ENCODE assay signal across 18 cellular contexts in the genomic region with DNA sequence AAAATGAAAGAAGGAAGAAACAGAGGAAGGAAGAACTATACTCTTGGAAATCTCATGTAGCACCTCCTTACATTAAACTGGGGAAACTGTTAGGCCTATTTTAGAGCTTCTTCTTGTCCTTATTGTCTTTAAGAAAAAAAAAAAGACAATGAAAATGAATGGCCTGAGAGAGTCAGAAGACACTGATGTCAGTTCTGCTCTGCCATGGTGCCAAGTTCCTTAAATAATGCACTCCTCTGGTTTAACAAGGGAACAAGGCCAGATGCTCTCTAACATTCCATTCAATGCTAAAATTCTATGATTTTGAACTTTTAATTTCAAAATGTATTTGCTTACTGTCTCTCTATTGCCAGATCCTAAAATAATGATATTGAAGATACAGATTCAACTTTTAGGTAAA. TPM values are rescaled to one million over a fixed set of nuclear protein-coding genes. Genes with fewer than 3 reads are reported as not detected.
A peak's percentile ranks its signal among the peaks of the same experiment; 100 is the strongest.
DNase-seq lines count a peak whose midpoint lies in the region; ATAC-seq and TF ChIP-seq lines count a peak whose summit lies in the region.
"Had no signal": no experiment of that assay in that cellular context is flagged by ENCODE, and none has a peak within 500 bp of the region (broad histone marks: within the 10 kb centered on the region; RNA-seq: fewer than 3 reads in every experiment).

No MANE protein-coding gene starts in this region.

- TF ChIP-seq CTCF in uterus (IDR thresholded peaks at IDR 0.05) (no peak), PC-3 (conservative IDR thresholded peaks at IDR 0.05; ENCODE audit: low read depth, low read length) (no peak)

- CTCF ChIA-PET in PC-3 (lab: Charles Lee) = no interaction called here

- H2AFZ ChIP-seq in PC-3 (ENCODE audit: low read length) = no peak overlapping the region

- H3K9ac ChIP-seq in PC-3 (ENCODE audit: low read length) = no peak overlapping the region

- H3K27ac ChIP-seq in uterus (peak overlapping the region; percentile 98 to 99), PC-3 (ENCODE audit: low read length) (no peak overlapping the region)

- no peaks in the 10 kb centered on the region for H3K27me3 Mint-ChIP-seq in activated naive CD4-positive, alpha-beta T cell treated with anti-CD3 and anti-CD28 coated beads, Interleukin-2, amount 50 U/mL, for 24 hours
- H3K27me3 Mint-ChIP-seq in T-helper 17 cell (no peaks in the 10 kb centered on the region), memory B cell (no peaks in the 10 kb centered on the region)
- H3K27me3 Mint-ChIP-seq: activated CD4-positive, alpha-beta T cell treated with anti-CD3 and anti-CD28 coated beads, Interleukin-2, amount 10 ng/mL, durations not matched to agents 7 days and 5 days had no signal

- no peaks in the 10 kb centered on the region for H3K9me2 ChIP-seq in PC-3 (replicated peaks; ENCODE audit: low read length)

- H3K4me3 ChIP-seq in uterus (no peak overlapping the region), PC-3 (ENCODE audit: low read length) (no peak overlapping the region)
- H3K4me3 ChIP-seq: GM23338 had no signal

- H3K4me1 ChIP-seq in uterus (peaks cover 0 to 11% of the 10 kb centered on the region in 2 donors), PC-3 (ENCODE audit: insufficient read depth, low read length) (peaks cover 41% of the 10 kb centered on the region)

- H3K27ac Mint-ChIP-seq in activated naive CD4-positive, alpha-beta T cell treated with anti-CD3 and anti-CD28 coated beads, Interleukin-2, amount 50 U/mL, for 24 hours = peak overlapping the region; percentile 92
- peak overlapping the region; percentile 95 for H3K27ac Mint-ChIP-seq in T-helper 17 cell
- H3K27ac Mint-ChIP-seq in memory B cell = peak overlapping the region; percentile 0
- H3K27ac Mint-ChIP-seq: activated CD4-positive, alpha-beta T cell treated with anti-CD3 and anti-CD28 coated beads, Interleukin-2, amount 10 ng/mL, durations not matched to agents 7 days and 5 days; GM23338 had no signal

- ATAC-seq in T-helper 17 cell (no peak), memory B cell (ENCODE audit: low read depth) (no peak), PC-3 (no peak), GM18873 (IDR thresholded peaks at IDR 0.05; ENCODE audit: low FRiP score, unreplicated experiment) (no peak)
- ATAC-seq: GM23338 had no signal

- POLR2A ChIA-PET in PC-3 (lab: Charles Lee; ENCODE audit: unreplicated experiment) = no interaction called here

- H3F3A ChIP-seq in PC-3 (ENCODE audit: low read length, unreplicated experiment) = no peaks in the 10 kb centered on the region

- no TSS peak for BruUV-seq in PC-3 (replicated peaks; lab: Mats Ljungman, UMichigan)

- H3K79me2 ChIP-seq in PC-3 (ENCODE audit: low read length) = peaks cover 22% of the 10 kb centered on the region

- no peaks in the 10 kb centered on the region for H4K20me1 ChIP-seq in PC-3 (ENCODE audit: low read length)

- H3K4me1 Mint-ChIP-seq in activated naive CD4-positive, alpha-beta T cell treated with anti-CD3 and anti-CD28 coated beads, Interleukin-2, amount 50 U/mL, for 24 hours = peaks cover 74% of the 10 kb centered on the region
- H3K4me1 Mint-ChIP-seq in T-helper 17 cell = peaks cover 51% of the 10 kb centered on the region
- H3K4me1 Mint-ChIP-seq in memory B cell = peaks cover 27% of the 10 kb centered on the region

- H3K36me3 ChIP-seq in uterus (no peaks in the 10 kb centered on the region), PC-3 (ENCODE audit: low read depth, low read length) (no peaks in the 10 kb centered on the region)

- no peak overlapping the region for H3K4me2 ChIP-seq in PC-3 (ENCODE audit: low read length)
- H3K4me2 ChIP-seq: GM23338 had no signal

- no peaks in the 10 kb centered on the region for H3K9me3 Mint-ChIP-seq in activated naive CD4-positive, alpha-beta T cell treated with anti-CD3 and anti-CD28 coated beads, Interleukin-2, amount 50 U/mL, for 24 hours
- H3K9me3 Mint-ChIP-seq in memory B cell = no peaks in the 10 kb centered on the region
- H3K9me3 Mint-ChIP-seq: GM23338 had no signal

- peak overlapping the region; percentile 16 for H3K4me3 Mint-ChIP-seq in activated naive CD4-positive, alpha-beta T cell treated with anti-CD3 and anti-CD28 coated beads, Interleukin-2, amount 50 U/mL, for 24 hours
- H3K4me3 Mint-ChIP-seq in T-helper 17 cell (no peak overlapping the region), memory B cell (no peak overlapping the region)
- H3K4me3 Mint-ChIP-seq: activated CD4-positive, alpha-beta T cell treated with anti-CD3 and anti-CD28 coated beads, Interleukin-2, amount 10 ng/mL, durations not matched to agents 7 days and 5 days; GM23338 had no signal

- intact Hi-C loops in uterus (cut with DNase I; ENCODE audit: low total_unique reads) (loop anchor here (10.0 kb wide), 1 partner anchor 60 kb away; no protein-coding TSS in a partner anchor), PC-3 (cut with micrococcal nuclease) (no loop called here)

- no peak for DNase-seq in activated naive CD4-positive, alpha-beta T cell treated with Interleukin-2 at 50 U/mL for 16 hours
- DNase-seq in T-helper 17 cell = no peak
- no peak for DNase-seq in memory B cell (ENCODE audit: low spot score in 2 of 2)
- DNase-seq in uterus = no peak
- DNase-seq in PC-3 = no peak
- DNase-seq in NCI-H82 (lab: John Stamatoyannopoulos, UW) = no peak
- DNase-seq: activated CD4-positive, alpha-beta T cell treated with anti-CD3 and anti-CD28 coated beads, Interleukin-2, amount 10 ng/mL, durations not matched to agents 7 days and 5 days; activated gamma-delta T cell; BE2C; DMS79; effector CD4-positive, alpha-beta T cell; NCI-H2107; NCI-H748 treated with DMSO at 0.1 percent for 48 hours; RPMI8226; stimulated activated CD4-positive, alpha-beta T cell treated with anti-CD3 and anti-CD28 coated beads, Interleukin-4, amount 100 ng/mL, for 4 hours had no signal

- peaks cover 8% of the 10 kb centered on the region for H3K36me3 Mint-ChIP-seq in activated naive CD4-positive, alpha-beta T cell treated with anti-CD3 and anti-CD28 coated beads, Interleukin-2, amount 50 U/mL, for 24 hours
- H3K36me3 Mint-ChIP-seq in T-helper 17 cell (ENCODE audit: low read depth) (peaks cover 8% of the 10 kb centered on the region), memory B cell (peaks cover 11% of the 10 kb centered on the region)

- H3K9me3 ChIP-seq in T-helper 17 cell (ENCODE audit: control insufficient read depth, low read length, poor library complexity, severe bottlenecking) = no peaks in the 10 kb centered on the region
- H3K9me3 ChIP-seq in uterus = no peaks in the 10 kb centered on the region
- H3K9me3 ChIP-seq in PC-3 (ENCODE audit: low read length) = no peaks in the 10 kb centered on the region
- H3K9me3 ChIP-seq: BE2C had no signal

- TF ChIP-seq POLR2A in uterus (IDR thresholded peaks at IDR 0.05) = no peak

- H3K27me3 ChIP-seq in uterus = no peaks in the 10 kb centered on the region
- H3K27me3 ChIP-seq in PC-3 (ENCODE audit: low read length) = no peaks in the 10 kb centered on the region
- H3K27me3 ChIP-seq: BE2C had no signal

RNA-seq across cellular contexts. Expression of a gene that starts 4.4 kb away (rescaled TPM):
- 100 to 1,000 TPM; 641 to 725 TPM for total RNA-seq in T-helper 17 cell
- total RNA-seq in uterus = 100 to 1,000 TPM; 219 to 470 (median 243) TPM
- total RNA-seq in PC-3 (2014; rRNA removed) = 150 and 161 TPM in 2 replicates

Comparison
In these comparisons a context has a peak if more than half of its experiments do, and no peak if none do; other contexts are left out.
1. H3K27ac Mint-ChIP-seq: peak in every context shown above with its lines; median percentile 95 in T-helper 17 cell; 92 in activated naive CD4-positive, alpha-beta T cell treated with anti-CD3 and anti-CD28 coated beads, Interleukin-2, amount 50 U/mL, for 24 hours; 0 in memory B cell.